In the genomic region with DNA sequence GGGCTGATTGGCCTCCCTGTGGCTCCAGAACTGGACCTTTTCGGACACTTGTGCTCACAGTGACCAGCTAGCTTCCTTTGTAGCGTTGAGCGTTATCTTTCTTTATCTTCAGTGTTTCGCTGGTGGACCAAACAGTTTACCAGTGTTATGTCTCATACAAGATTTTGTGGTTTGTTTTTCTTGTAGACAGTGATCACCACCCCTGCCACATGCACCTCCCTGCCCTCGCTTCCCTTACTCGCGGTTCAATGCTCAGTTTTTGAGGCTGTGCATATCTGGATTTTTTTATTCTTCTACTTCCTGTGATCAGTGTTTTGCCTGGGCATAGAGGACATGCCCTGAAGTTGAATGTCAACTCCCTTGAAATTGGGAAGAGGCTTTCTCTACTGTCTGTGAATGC, we compare ENCODE assay signal across 27 cellular contexts. TPM values are rescaled to one million over a fixed set of nuclear protein-coding genes. Genes with fewer than 3 reads are reported as not detected.
"Had no signal": no experiment of that assay in that cellular context is flagged by ENCODE, and none has a peak within 500 bp of the region (broad histone marks: within the 10 kb centered on the region; RNA-seq: fewer than 3 reads in every experiment).

No MANE protein-coding gene starts in this region.

- H3K4me1 ChIP-seq: breast epithelium, esophagus squamous epithelium, gastrocnemius medialis, testis, upper lobe of left lung had no signal

- ATAC-seq: activated CD4-positive, CD25-positive, alpha-beta regulatory T cell treated with anti-CD3 and anti-CD28 coated beads, Interleukin-2, amount 50 U/mL, for 24 hours; activated naive CD4-positive, alpha-beta T cell treated with anti-CD3 and anti-CD28 coated beads, Interleukin-2, amount 50 U/mL, for 72 hours; gastrocnemius medialis; left colon; mucosa of descending colon; sciatic nerve; SK-N-SH treated with all-trans-retinoic acid at 6 μM for 48 hours; stimulated activated memory B cell treated with anti-CD40 and anti-IgM and Interleukin-4, amounts not matched to agents 10 μg/mL and 1 μg/mL and 100 μg/mL, for 72 hours had no signal

- H3K4me3 ChIP-seq: breast epithelium, coronary artery, esophagus squamous epithelium, gastrocnemius medialis, mucosa of descending colon, neural progenitor cell, testis, upper lobe of left lung had no signal

- H3K27me3 ChIP-seq: testis, upper lobe of left lung had no signal

- DNase-seq: activated CD4-positive, alpha-beta T cell treated with anti-CD3 and anti-CD28 coated beads, Interleukin-2, amount 50 U/mL, for 1 hour; activated T-cell treated with anti-CD3 and anti-CD28 coated beads for 4 hours; cerebellar nuclear complex; endodermal cell; esophagus squamous epithelium; gastrocnemius medialis; head of caudate nucleus; left colon; mesendoderm; mucosa of descending colon; small intestine; stimulated activated CD4-positive, alpha-beta T cell treated with anti-CD3 and anti-CD28 coated beads, Interleukin-2, amount 100 ng/mL, for 24 hours; testis; upper lobe of left lung had no signal

- H3K36me3 ChIP-seq: breast epithelium, esophagus squamous epithelium, gastrocnemius medialis, neural progenitor cell, upper lobe of left lung had no signal

- H3K27ac ChIP-seq: breast epithelium, coronary artery, esophagus squamous epithelium, gastrocnemius medialis, neural progenitor cell, testis, upper lobe of left lung, VCaP had no signal

- H3K27ac Mint-ChIP-seq: endodermal cell; neural progenitor cell; stimulated activated memory B cell treated with anti-CD40 and anti-IgM and Interleukin-4, amounts not matched to agents 10 μg/mL and 1 μg/mL and 100 μg/mL, for 72 hours had no signal

- H3K4me3 Mint-ChIP-seq: endodermal cell; stimulated activated memory B cell treated with anti-CD40 and anti-IgM and Interleukin-4, amounts not matched to agents 10 μg/mL and 1 μg/mL and 100 μg/mL, for 72 hours; T-helper 2 cell treated with Interferon-gamma antibody and Interleukin-4, amounts not matched to agents 5 μg/mL and 100 μg/mL, for 36 hours had no signal

- H3K9me3 ChIP-seq: breast epithelium, esophagus squamous epithelium, gastrocnemius medialis, mucosa of descending colon, testis, upper lobe of left lung had no signal

- H3K36me3 Mint-ChIP-seq: activated naive CD4-positive, alpha-beta T cell treated with anti-CD3 and anti-CD28 coated beads, Interleukin-2, amount 50 U/mL, for 72 hours; stimulated activated memory B cell treated with anti-CD40 and anti-IgM and Interleukin-4, amounts not matched to agents 10 μg/mL and 1 μg/mL and 100 μg/mL, for 72 hours had no signal

RNA-seq across cellular contexts. Expression of gene MYT1, which starts 16.4 kb away (rescaled TPM):
- total RNA-seq: esophagus squamous epithelium, gastrocnemius medialis, omental fat pad, posterior vena cava, sciatic nerve had no signal
- polyA plus RNA-seq: keratinocyte had no signal
